Comparison of ENCODE assay signal across 17 cellular contexts in the genomic region with DNA sequence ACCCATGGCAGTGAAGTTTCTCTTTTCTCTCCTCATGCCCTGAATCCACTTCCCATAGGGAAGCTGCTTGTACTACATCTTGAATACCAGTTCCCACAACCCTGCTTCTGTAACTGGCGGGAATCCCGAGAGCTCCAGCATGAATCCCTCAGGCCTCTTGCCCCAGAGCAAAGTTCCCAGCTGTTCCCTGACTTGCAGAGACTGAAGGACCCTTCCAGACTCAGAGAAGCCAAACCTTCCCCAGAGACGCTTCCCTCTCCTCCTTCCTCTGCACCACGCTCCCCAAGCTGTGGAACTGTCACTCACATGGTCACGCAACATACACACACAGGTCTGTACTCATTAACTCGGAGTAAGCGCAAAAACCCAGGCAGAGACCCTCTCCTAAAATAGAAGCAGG. TPM values are rescaled to one million over a fixed set of nuclear protein-coding genes. Genes with fewer than 3 reads are reported as not detected.
DNase-seq lines count a peak whose midpoint lies in the region; ATAC-seq and TF ChIP-seq lines count a peak whose summit lies in the region.
"Had no signal": no experiment of that assay in that cellular context is flagged by ENCODE, and none has a peak within 500 bp of the region (broad histone marks: within the 10 kb centered on the region; RNA-seq: fewer than 3 reads in every experiment).

No MANE protein-coding gene starts in this region.

- no peak overlapping the region for H2BK120ac ChIP-seq in IMR-90 (ENCODE audit: low read depth, low read length)

- no peak overlapping the region for H2BK15ac ChIP-seq in IMR-90 (ENCODE audit: low read depth, low read length)

- no peak for TF ChIP-seq CTCF in IMR-90 (conservative IDR thresholded peaks at IDR 0.05; ENCODE audit: low read depth, low read length)
- no peak for TF ChIP-seq CTCF in brain (conservative IDR thresholded peaks at IDR 0.05)
- no peak for TF ChIP-seq CTCF in heart left ventricle (IDR thresholded peaks at IDR 0.05)
- no peak for TF ChIP-seq CTCF in nephron progenitor cell (IDR thresholded peaks at IDR 0.05)
- no peak for TF ChIP-seq CTCF in dorsolateral prefrontal cortex (IDR thresholded peaks at IDR 0.05 in 54 of 56, conservative IDR thresholded peaks at IDR 0.05 in 2 of 56; ENCODE audit: low read depth in 1 of 56, partially characterized antibody in 56 of 56)

- TF ChIP-seq RAD21 in IMR-90 (IDR thresholded peaks at IDR 0.05; ENCODE audit: low read length), result no peak

- peaks cover 32% of the 10 kb centered on the region for H3K4me1 Mint-ChIP-seq in brain
- no peaks in the 10 kb centered on the region for H3K4me1 Mint-ChIP-seq in nephron progenitor cell
- H3K4me1 Mint-ChIP-seq: H9 had no signal

- no peak overlapping the region for H2BK20ac ChIP-seq in IMR-90 (ENCODE audit: low read depth, low read length)

- H3K23ac ChIP-seq in IMR-90 (ENCODE audit: low read depth, low read length), result no peak overlapping the region; the same call in 1 of the 2 replicates

- no peak overlapping the region for H2AK5ac ChIP-seq in IMR-90 (ENCODE audit: low read depth, low read length)

- in situ Hi-C loops in IMR-90 (cut with MboI; ENCODE audit: low sequenced_read_pairs), result no loop called here

- H3K9me3 Mint-ChIP-seq in brain (no peaks in the 10 kb centered on the region), nephron progenitor cell (no peaks in the 10 kb centered on the region)
- H3K9me3 Mint-ChIP-seq: H9, IgD-negative memory B cell had no signal

- no peak overlapping the region for H3K56ac ChIP-seq in IMR-90 (ENCODE audit: extremely low read depth, insufficient read depth, low read length)

- ATAC-seq in IMR-90 (ENCODE audit: low read depth) (no peak), heart left ventricle (peak in 3 of 4 donors; percentile 57 to 69 (median 58)), HG03442 (IDR thresholded peaks at IDR 0.05; ENCODE audit: unreplicated experiment) (no peak), GM19395 (IDR thresholded peaks at IDR 0.05; ENCODE audit: unreplicated experiment) (no peak)

- H3K4ac ChIP-seq in IMR-90 (ENCODE audit: low read depth, low read length), result no peak overlapping the region

- no peak overlapping the region for H3K9ac ChIP-seq in IMR-90 (ENCODE audit: low read depth, low read length)

- H4K20me1 ChIP-seq in IMR-90 (ENCODE audit: insufficient read depth, low read length), result no peaks in the 10 kb centered on the region; the same call in 1 of the 2 replicates

- H3K36me3 Mint-ChIP-seq in brain (peaks cover 69% of the 10 kb centered on the region), nephron progenitor cell (ENCODE audit: low read depth) (peaks cover 62% of the 10 kb centered on the region)

- H3K79me1 ChIP-seq in IMR-90 (ENCODE audit: low read depth in 1 of 2, low read length in 2 of 2), result peaks cover 24 to 33% of the 10 kb centered on the region in 2 experiments

- H3K14ac ChIP-seq in IMR-90 (replicated peaks; ENCODE audit: low read depth, low read length), result no peak overlapping the region

- no peak overlapping the region for H4K5ac ChIP-seq in IMR-90 (ENCODE audit: low read depth, low read length)

- H2AK9ac ChIP-seq in IMR-90 (replicated peaks; ENCODE audit: low read depth, low read length, poor library complexity), result no peak overlapping the region

- H3K4me3 ChIP-seq in IMR-90 (ENCODE audit: insufficient read depth, low read depth, low read length) (no peak overlapping the region), heart left ventricle (no peak overlapping the region), dorsolateral prefrontal cortex (no peak overlapping the region)
- H3K4me3 ChIP-seq: SJCRH30 had no signal

- H3K4me1 ChIP-seq in IMR-90 (ENCODE audit: control insufficient read depth, insufficient read depth, low read length), result no peaks in the 10 kb centered on the region
- peaks cover 0 to 33% (median 13%) of the 10 kb centered on the region in 12 donors for H3K4me1 ChIP-seq in heart left ventricle
- H3K4me1 ChIP-seq: SJCRH30 had no signal

- POLR2A ChIA-PET in IMR-90 (lab: Charles Lee; ENCODE audit: unreplicated experiment), result no interaction called here

- TF ChIP-seq POLR2A in IMR-90 (IDR thresholded peaks at IDR 0.05; ENCODE audit: low read depth, low read length) (no peak), heart left ventricle (IDR thresholded peaks at IDR 0.05) (no peak)

- H4K91ac ChIP-seq in IMR-90 (ENCODE audit: insufficient read depth, low read depth, low read length), result no peak overlapping the region

- TSS peak; percentile 8 for BruUV-seq in IMR-90 (replicated peaks; lab: Mats Ljungman, UMichigan)

- H3K27me3 Mint-ChIP-seq in brain (no peaks in the 10 kb centered on the region), nephron progenitor cell (ENCODE audit: low read depth, poor library complexity) (no peaks in the 10 kb centered on the region)
- H3K27me3 Mint-ChIP-seq: IgD-negative memory B cell had no signal

- no peak overlapping the region for H4K8ac ChIP-seq in IMR-90 (ENCODE audit: low read depth in 2 of 2, low read length in 2 of 2)

- H3K27ac ChIP-seq in IMR-90 (ENCODE audit: insufficient read depth, low read length) (no peak overlapping the region), heart left ventricle (peak overlapping the region in 10 of 12 donors; percentile 1 to 61 (median 30)), dorsolateral prefrontal cortex (peak overlapping the region in 7 of 59 donors; percentile 0 to 33 (median 14))
- H3K27ac ChIP-seq: SJCRH30 had no signal

- CTCF ChIA-PET in IMR-90 (lab: Yijun Ruan, JAX), result interaction anchor here (0.5 to 1.5 kb wide), 2 partner anchors 11 to 18 kb away, joined by 3 to 5 read pairs; no protein-coding TSS in a partner anchor

- H3K36me3 ChIP-seq in IMR-90 (ENCODE audit: control insufficient read depth, insufficient read depth, low read length) (peaks cover 31% of the 10 kb centered on the region), heart left ventricle (peaks cover 0 to 51% (median 21%) of the 10 kb centered on the region in 9 donors)

- no peaks in the 10 kb centered on the region for H3K9me3 ChIP-seq in IMR-90 (ENCODE audit: control insufficient read depth, insufficient read depth, low read length)
- no peaks in the 10 kb centered on the region for H3K9me3 ChIP-seq in heart left ventricle
- H3K9me3 ChIP-seq: SJCRH30 had no signal

- H2AFZ ChIP-seq in IMR-90 (replicated peaks; ENCODE audit: low read length, poor library complexity), result no peak overlapping the region

- H3K4me3 Mint-ChIP-seq in brain (no peak overlapping the region), nephron progenitor cell (no peak overlapping the region)
- H3K4me3 Mint-ChIP-seq: H9, IgD-negative memory B cell had no signal

- intact Hi-C loops in IMR-90 (cut with micrococcal nuclease), result no loop called here
- intact Hi-C loops in heart left ventricle (cut with DNase I), result no loop called here
- intact Hi-C loops in dorsolateral prefrontal cortex (cut with DNase I), result no loop called here

- H3K27me3 ChIP-seq in IMR-90 (ENCODE audit: control insufficient read depth, insufficient read depth, low read length), result no peaks in the 10 kb centered on the region
- H3K27me3 ChIP-seq in heart left ventricle, result no peaks in the 10 kb centered on the region
- H3K27me3 ChIP-seq in dorsolateral prefrontal cortex, result no peaks in the 10 kb centered on the region
- H3K27me3 ChIP-seq: SJCRH30 had no signal

- dilution Hi-C loops in IMR-90 (cut with HindIII; ENCODE audit: low sequenced_read_pairs, unreplicated experiment), result no loop called here

- H3K18ac ChIP-seq in IMR-90 (ENCODE audit: low read depth, low read length), result no peak overlapping the region

- peaks cover 5% of the 10 kb centered on the region; the same call in 1 of the 2 replicates for H3K9me1 ChIP-seq in IMR-90 (ENCODE audit: insufficient read depth, low read length)

- no peak for DNase-seq in IMR-90
- DNase-seq in heart left ventricle, result peak in 4 of 5 donors; percentile 44 to 69 (median 50)
- no peak for DNase-seq in nephron progenitor cell
- no peak for DNase-seq in DMS 273 (lab: John Stamatoyannopoulos, UW; ENCODE audit: unreplicated experiment)
- no peak for DNase-seq in dorsolateral prefrontal cortex
- DNase-seq: COR-L47; H9; NCI-H187 treated with DMSO at 0.1 percent for 48 hours; NCI-H2171; NCI-H446 treated with DMSO at 0.1 percent for 48 hours; NK-92 treated with Interleukin-12 subunit alpha and Interleukin-12 subunit beta, amount 100 ng/mL, for 24 hours; RPMI8226; SJCRH30 had no signal

- no peak overlapping the region for H2BK5ac ChIP-seq in IMR-90 (ENCODE audit: low read depth, low read length, poor library complexity, severe bottlenecking)

- no CpG with 5 or more reads among the region's 7 CpGs for WGBS in IMR-90 (ENCODE audit: extremely low coverage in 2 of 2, insufficient read length in 1 of 2), 2 experiments
- 71 to 76% (median 76%) methylated on average over 7 of the region's 7 CpGs for WGBS in heart left ventricle, 4 donors

- H3K27ac Mint-ChIP-seq in brain (peak overlapping the region in 3 of 5 experiments; percentile 71 to 80 (median 74)), nephron progenitor cell (peak overlapping the region; percentile 17)
- H3K27ac Mint-ChIP-seq: IgD-negative memory B cell had no signal

- no peak overlapping the region for H3K4me2 ChIP-seq in IMR-90 (ENCODE audit: low read depth, low read length)

TF ChIP-seq in IMR-90, 13 proteins besides CTCF, POLR2A, EP300 and RAD21:
- TF ChIP-seq CEBPB (IDR thresholded peaks at IDR 0.05; ENCODE audit: low read depth, low read length) (no peak), MXI1 (IDR thresholded peaks at IDR 0.05; ENCODE audit: borderline replicate concordance, low read depth, low read length) (no peak), SMC3 (IDR thresholded peaks at IDR 0.05; ENCODE audit: low read depth, low read length) (no peak)
TF ChIP-seq in IMR-90: peak in this region for 0.

RNA-seq across cellular contexts. Expression of gene TRAPPC12, which starts 26.4 kb away (rescaled TPM):
- total RNA-seq in IMR-90 (2012; rRNA removed), result 25.8 and 33.6 TPM in 2 replicates
- 69.9 and 70.2 TPM in 2 replicates for polyA plus RNA-seq in IMR-90 (2012; rRNA removed)
- polyA plus RNA-seq in IMR-90 (2012; cell fraction: cytosol; rRNA removed), result 41.7 and 43.0 TPM in 2 replicates
- 143 and 176 TPM in 2 replicates for polyA plus RNA-seq in IMR-90 (2012; cell fraction: nucleus; rRNA removed; ENCODE audit: low replicate concordance)
- 79.4 TPM for polyA plus RNA-seq in brain (ENCODE audit: insufficient read depth, low read depth, low replicate concordance)
- total RNA-seq in heart left ventricle, result 100 to 1,000 TPM in 2 of 9 donors, 10 to 100 TPM in 7; 72.3 to 111 (median 88.2) TPM
- polyA plus RNA-seq in heart left ventricle, result 100 to 1,000 TPM in 1 of 2 donors, 10 to 100 TPM in 1; 70.3 to 142 TPM
- total RNA-seq in dorsolateral prefrontal cortex, result 100 to 1,000 TPM; 132 to 231 (median 178) TPM

RNA-seq across cellular contexts. Expression of gene EIPR1, which starts 28.3 kb away (rescaled TPM):
- total RNA-seq in IMR-90 (2012; rRNA removed) (56.9 and 67.4 TPM in 2 replicates), heart left ventricle (10 to 100 TPM in 8 of 9 donors, 1 to 10 TPM in 1; 8.4 to 20.6 (median 13.3) TPM), dorsolateral prefrontal cortex (10 to 100 TPM; 30.3 to 59.7 (median 46.2) TPM)
- polyA plus RNA-seq in IMR-90 (2012; rRNA removed) (44.9 and 46.5 TPM in 2 replicates), brain (ENCODE audit: insufficient read depth, low read depth, low replicate concordance) (47.6 TPM), heart left ventricle (10 to 100 TPM in 1 of 2 donors, 1 to 10 TPM in 1; 7.9 to 26.1 TPM)
- polyA plus RNA-seq in IMR-90 (2012; cell fraction: cytosol; rRNA removed), result 52.7 and 75.5 TPM in 2 replicates
- 25.6 and 31.2 TPM in 2 replicates for polyA plus RNA-seq in IMR-90 (2012; cell fraction: nucleus; rRNA removed; ENCODE audit: low replicate concordance)

Comparison
In these comparisons a context has a peak if more than half of its experiments do, and no peak if none do; other contexts are left out.
1. ATAC-seq: peak in heart left ventricle (3 of 4); none in IMR-90 (single experiment), HG03442 (single experiment) and GM19395 (single experiment).
2. DNase-seq: peak in heart left ventricle (4 of 5); none in IMR-90 (single experiment), nephron progenitor cell (single experiment), DMS 273 (single experiment) and dorsolateral prefrontal cortex (0 of 10).